ENCODE assay signal across 2 cellular contexts in the genomic region with DNA sequence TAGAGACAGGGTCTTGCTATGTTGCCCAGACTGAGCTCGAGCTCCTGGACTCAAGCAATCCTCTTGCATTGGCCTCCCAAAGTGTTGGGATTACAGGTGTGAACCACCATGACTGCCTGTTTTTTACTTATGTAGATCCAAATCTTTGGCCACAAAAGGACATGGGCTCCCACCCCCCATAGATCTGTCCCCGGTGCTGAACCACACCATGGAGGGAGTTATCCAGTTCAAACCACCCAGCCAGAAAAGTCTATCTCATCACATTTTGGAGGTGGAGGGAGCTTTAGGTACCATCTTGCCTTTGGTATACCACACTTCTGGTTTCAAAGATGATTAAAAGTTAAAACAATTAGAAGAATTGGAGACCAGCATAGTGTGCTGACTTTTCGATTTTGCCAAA.
A peak's percentile ranks its signal among the peaks of the same experiment; 100 is the strongest.
TF ChIP-seq lines count a peak whose summit lies in the region.

No MANE protein-coding gene starts in this region.

TF ChIP-seq in A549, 52 proteins besides CTCF, POLR2A, EP300 and RAD21 (continued from another document):
- TF ChIP-seq, protein P1, sequence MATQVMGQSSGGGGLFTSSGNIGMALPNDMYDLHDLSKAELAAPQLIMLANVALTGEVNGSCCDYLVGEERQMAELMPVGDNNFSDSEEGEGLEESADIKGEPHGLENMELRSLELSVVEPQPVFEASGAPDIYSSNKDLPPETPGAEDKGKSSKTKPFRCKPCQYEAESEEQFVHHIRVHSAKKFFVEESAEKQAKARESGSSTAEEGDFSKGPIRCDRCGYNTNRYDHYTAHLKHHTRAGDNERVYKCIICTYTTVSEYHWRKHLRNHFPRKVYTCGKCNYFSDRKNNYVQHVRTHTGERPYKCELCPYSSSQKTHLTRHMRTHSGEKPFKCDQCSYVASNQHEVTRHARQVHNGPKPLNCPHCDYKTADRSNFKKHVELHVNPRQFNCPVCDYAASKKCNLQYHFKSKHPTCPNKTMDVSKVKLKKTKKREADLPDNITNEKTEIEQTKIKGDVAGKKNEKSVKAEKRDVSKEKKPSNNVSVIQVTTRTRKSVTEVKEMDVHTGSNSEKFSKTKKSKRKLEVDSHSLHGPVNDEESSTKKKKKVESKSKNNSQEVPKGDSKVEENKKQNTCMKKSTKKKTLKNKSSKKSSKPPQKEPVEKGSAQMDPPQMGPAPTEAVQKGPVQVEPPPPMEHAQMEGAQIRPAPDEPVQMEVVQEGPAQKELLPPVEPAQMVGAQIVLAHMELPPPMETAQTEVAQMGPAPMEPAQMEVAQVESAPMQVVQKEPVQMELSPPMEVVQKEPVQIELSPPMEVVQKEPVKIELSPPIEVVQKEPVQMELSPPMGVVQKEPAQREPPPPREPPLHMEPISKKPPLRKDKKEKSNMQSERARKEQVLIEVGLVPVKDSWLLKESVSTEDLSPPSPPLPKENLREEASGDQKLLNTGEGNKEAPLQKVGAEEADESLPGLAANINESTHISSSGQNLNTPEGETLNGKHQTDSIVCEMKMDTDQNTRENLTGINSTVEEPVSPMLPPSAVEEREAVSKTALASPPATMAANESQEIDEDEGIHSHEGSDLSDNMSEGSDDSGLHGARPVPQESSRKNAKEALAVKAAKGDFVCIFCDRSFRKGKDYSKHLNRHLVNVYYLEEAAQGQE (IDR thresholded peaks at IDR 0.05): peak; percentile 66; the same call in 1 of the 2 replicates

TF ChIP-seq in GM23338, 12 proteins besides CTCF, POLR2A, EP300 and RAD21 (continued from another document):
- TF ChIP-seq, protein P2, sequence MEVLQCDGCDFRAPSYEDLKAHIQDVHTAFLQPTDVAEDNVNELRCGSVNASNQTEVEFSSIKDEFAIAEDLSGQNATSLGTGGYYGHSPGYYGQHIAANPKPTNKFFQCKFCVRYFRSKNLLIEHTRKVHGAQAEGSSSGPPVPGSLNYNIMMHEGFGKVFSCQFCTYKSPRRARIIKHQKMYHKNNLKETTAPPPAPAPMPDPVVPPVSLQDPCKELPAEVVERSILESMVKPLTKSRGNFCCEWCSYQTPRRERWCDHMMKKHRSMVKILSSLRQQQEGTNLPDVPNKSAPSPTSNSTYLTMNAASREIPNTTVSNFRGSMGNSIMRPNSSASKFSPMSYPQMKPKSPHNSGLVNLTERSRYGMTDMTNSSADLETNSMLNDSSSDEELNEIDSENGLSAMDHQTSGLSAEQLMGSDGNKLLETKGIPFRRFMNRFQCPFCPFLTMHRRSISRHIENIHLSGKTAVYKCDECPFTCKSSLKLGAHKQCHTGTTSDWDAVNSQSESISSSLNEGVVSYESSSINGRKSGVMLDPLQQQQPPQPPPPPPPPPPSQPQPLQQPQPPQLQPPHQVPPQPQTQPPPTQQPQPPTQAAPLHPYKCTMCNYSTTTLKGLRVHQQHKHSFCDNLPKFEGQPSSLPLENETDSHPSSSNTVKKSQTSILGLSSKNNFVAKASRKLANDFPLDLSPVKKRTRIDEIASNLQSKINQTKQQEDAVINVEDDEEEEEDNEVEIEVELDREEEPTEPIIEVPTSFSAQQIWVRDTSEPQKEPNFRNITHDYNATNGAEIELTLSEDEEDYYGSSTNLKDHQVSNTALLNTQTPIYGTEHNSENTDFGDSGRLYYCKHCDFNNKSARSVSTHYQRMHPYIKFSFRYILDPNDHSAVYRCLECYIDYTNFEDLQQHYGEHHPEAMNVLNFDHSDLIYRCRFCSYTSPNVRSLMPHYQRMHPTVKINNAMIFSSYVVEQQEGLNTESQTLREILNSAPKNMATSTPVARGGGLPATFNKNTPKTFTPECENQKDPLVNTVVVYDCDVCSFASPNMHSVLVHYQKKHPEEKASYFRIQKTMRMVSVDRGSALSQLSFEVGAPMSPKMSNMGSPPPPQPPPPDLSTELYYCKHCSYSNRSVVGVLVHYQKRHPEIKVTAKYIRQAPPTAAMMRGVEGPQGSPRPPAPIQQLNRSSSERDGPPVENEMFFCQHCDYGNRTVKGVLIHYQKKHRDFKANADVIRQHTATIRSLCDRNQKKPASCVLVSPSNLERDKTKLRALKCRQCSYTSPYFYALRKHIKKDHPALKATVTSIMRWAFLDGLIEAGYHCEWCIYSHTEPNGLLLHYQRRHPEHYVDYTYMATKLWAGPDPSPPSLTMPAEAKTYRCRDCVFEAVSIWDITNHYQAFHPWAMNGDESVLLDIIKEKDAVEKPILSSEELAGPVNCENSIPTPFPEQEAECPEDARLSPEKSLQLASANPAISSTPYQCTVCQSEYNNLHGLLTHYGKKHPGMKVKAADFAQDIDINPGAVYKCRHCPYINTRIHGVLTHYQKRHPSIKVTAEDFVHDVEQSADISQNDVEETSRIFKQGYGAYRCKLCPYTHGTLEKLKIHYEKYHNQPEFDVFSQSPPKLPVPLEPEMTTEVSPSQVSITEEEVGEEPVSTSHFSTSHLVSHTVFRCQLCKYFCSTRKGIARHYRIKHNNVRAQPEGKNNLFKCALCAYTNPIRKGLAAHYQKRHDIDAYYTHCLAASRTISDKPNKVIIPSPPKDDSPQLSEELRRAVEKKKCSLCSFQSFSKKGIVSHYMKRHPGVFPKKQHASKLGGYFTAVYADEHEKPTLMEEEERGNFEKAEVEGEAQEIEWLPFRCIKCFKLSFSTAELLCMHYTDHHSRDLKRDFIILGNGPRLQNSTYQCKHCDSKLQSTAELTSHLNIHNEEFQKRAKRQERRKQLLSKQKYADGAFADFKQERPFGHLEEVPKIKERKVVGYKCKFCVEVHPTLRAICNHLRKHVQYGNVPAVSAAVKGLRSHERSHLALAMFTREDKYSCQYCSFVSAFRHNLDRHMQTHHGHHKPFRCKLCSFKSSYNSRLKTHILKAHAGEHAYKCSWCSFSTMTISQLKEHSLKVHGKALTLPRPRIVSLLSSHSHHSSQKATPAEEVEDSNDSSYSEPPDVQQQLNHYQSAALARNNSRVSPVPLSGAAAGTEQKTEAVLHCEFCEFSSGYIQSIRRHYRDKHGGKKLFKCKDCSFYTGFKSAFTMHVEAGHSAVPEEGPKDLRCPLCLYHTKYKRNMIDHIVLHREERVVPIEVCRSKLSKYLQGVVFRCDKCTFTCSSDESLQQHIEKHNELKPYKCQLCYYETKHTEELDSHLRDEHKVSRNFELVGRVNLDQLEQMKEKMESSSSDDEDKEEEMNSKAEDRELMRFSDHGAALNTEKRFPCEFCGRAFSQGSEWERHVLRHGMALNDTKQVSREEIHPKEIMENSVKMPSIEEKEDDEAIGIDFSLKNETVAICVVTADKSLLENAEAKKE (CRISPR knock-in tag; IDR thresholded peaks at IDR 0.05): no peak
- TF ChIP-seq NANOG (IDR thresholded peaks at IDR 0.05; ENCODE audit: borderline replicate concordance) (no peak), ZNF114 (CRISPR knock-in tag; IDR thresholded peaks at IDR 0.05) (no peak)
- TF ChIP-seq, protein P1 (IDR thresholded peaks at IDR 0.05; ENCODE audit: unreplicated experiment): peak; percentile 68
